10 cellular contexts compared by ENCODE assay signal in genomic region chr13:28355822-28356371, GRCh38.
DNase-seq lines count a peak whose midpoint lies in the region; ATAC-seq lines count a peak whose summit lies in the region.
"Had no signal": no experiment of that assay in that cellular context is flagged by ENCODE, and none has a peak within 500 bp of the region (broad histone marks: within the 10 kb centered on the region; RNA-seq: fewer than 3 reads in every experiment).

No MANE protein-coding gene starts in this region.

- peaks cover 13% of the 10 kb centered on the region for H3K9me3 Mint-ChIP-seq in activated CD4-positive, alpha-beta memory T cell treated with anti-CD3 and anti-CD28 coated beads, Interleukin-2, amount 10 ng/mL, durations not matched to agents 7 days and 5 days
- H3K9me3 Mint-ChIP-seq in activated CD4-positive, alpha-beta memory T cell treated with anti-CD3 and anti-CD28 coated beads for 36 hours: no peaks in the 10 kb centered on the region
- H3K9me3 Mint-ChIP-seq in dendritic cell treated with granulocyte-macrophage colony-stimulating factor and Interleukin-4, amounts not matched to agents 40 ng/mL and 50 ng/mL, for 4 days: no peaks in the 10 kb centered on the region

- H3K4me3 ChIP-seq in skeletal muscle cell (ENCODE audit: low read depth, low read length): no peak overlapping the region
- H3K4me3 ChIP-seq: MG63 had no signal

- H3K27ac Mint-ChIP-seq in activated CD4-positive, alpha-beta memory T cell treated with anti-CD3 and anti-CD28 coated beads, Interleukin-2, amount 10 ng/mL, durations not matched to agents 7 days and 5 days: peak overlapping the region; percentile 47
- no peak overlapping the region for H3K27ac Mint-ChIP-seq in activated CD4-positive, alpha-beta memory T cell treated with anti-CD3 and anti-CD28 coated beads for 36 hours
- peak overlapping the region; percentile 21 for H3K27ac Mint-ChIP-seq in dendritic cell treated with granulocyte-macrophage colony-stimulating factor and Interleukin-4, amounts not matched to agents 40 ng/mL and 50 ng/mL, for 4 days

- H3K4me3 Mint-ChIP-seq in activated CD4-positive, alpha-beta memory T cell treated with anti-CD3 and anti-CD28 coated beads, Interleukin-2, amount 10 ng/mL, durations not matched to agents 7 days and 5 days: no peak overlapping the region
- H3K4me3 Mint-ChIP-seq in activated CD4-positive, alpha-beta memory T cell treated with anti-CD3 and anti-CD28 coated beads for 36 hours: no peak overlapping the region
- no peak overlapping the region for H3K4me3 Mint-ChIP-seq in dendritic cell treated with granulocyte-macrophage colony-stimulating factor and Interleukin-4, amounts not matched to agents 40 ng/mL and 50 ng/mL, for 4 days

- H3K27me3 Mint-ChIP-seq in activated CD4-positive, alpha-beta memory T cell treated with anti-CD3 and anti-CD28 coated beads, Interleukin-2, amount 10 ng/mL, durations not matched to agents 7 days and 5 days: peaks cover 1% of the 10 kb centered on the region
- H3K27me3 Mint-ChIP-seq in activated CD4-positive, alpha-beta memory T cell treated with anti-CD3 and anti-CD28 coated beads for 36 hours: no peaks in the 10 kb centered on the region
- H3K27me3 Mint-ChIP-seq in dendritic cell treated with granulocyte-macrophage colony-stimulating factor and Interleukin-4, amounts not matched to agents 40 ng/mL and 50 ng/mL, for 4 days: peaks cover 57% of the 10 kb centered on the region

- intact Hi-C loops in activated CD4-positive, alpha-beta memory T cell treated with anti-CD3 and anti-CD28 coated beads for 36 hours (cut with micrococcal nuclease): no loop called here
- intact Hi-C loops in dendritic cell treated with granulocyte-macrophage colony-stimulating factor and Interleukin-4, amounts not matched to agents 40 ng/mL and 50 ng/mL, for 4 days (cut with micrococcal nuclease): no loop called here
- intact Hi-C loops in posterior cingulate gyrus (cut with DNase I): no loop called here

- peaks cover 46% of the 10 kb centered on the region for H3K4me1 Mint-ChIP-seq in activated CD4-positive, alpha-beta memory T cell treated with anti-CD3 and anti-CD28 coated beads, Interleukin-2, amount 10 ng/mL, durations not matched to agents 7 days and 5 days
- peaks cover 18% of the 10 kb centered on the region for H3K4me1 Mint-ChIP-seq in activated CD4-positive, alpha-beta memory T cell treated with anti-CD3 and anti-CD28 coated beads for 36 hours (ENCODE audit: low read depth)
- peaks cover 32% of the 10 kb centered on the region for H3K4me1 Mint-ChIP-seq in dendritic cell treated with granulocyte-macrophage colony-stimulating factor and Interleukin-4, amounts not matched to agents 40 ng/mL and 50 ng/mL, for 4 days (ENCODE audit: low read depth)

- CTCF ChIA-PET in activated CD4-positive, alpha-beta memory T cell treated with anti-CD3 and anti-CD28 coated beads, Interleukin-2, amount 10 ng/mL, durations not matched to agents 7 days and 5 days (lab: Charles Lee): no interaction called here
- CTCF ChIA-PET in activated CD4-positive, alpha-beta memory T cell treated with anti-CD3 and anti-CD28 coated beads for 36 hours (lab: Charles Lee): no interaction called here

- ATAC-seq in HG03280 (IDR thresholded peaks at IDR 0.05; ENCODE audit: unreplicated experiment): no peak

- DNase-seq in activated CD4-positive, alpha-beta memory T cell treated with anti-CD3 and anti-CD28 coated beads, Interleukin-2, amount 10 ng/mL, durations not matched to agents 7 days and 5 days: peak; percentile 17
- no peak for DNase-seq in activated CD4-positive, alpha-beta memory T cell treated with anti-CD3 and anti-CD28 coated beads for 36 hours
- DNase-seq in NCI-H82 treated with DMSO at 0.1 percent for 48 hours (lab: John Stamatoyannopoulos, UW; ENCODE audit: unreplicated experiment) (peak; percentile 24), skeletal muscle cell (ENCODE audit: low read depth) (peak; percentile 88), posterior cingulate gyrus (no peak), NCI-H2081 treated with DMSO at 0.1 percent for 48 hours (lab: John Stamatoyannopoulos, UW) (no peak)
- DNase-seq: activated effector memory CD4-positive, alpha-beta T cell treated with anti-CD3 and anti-CD28 coated beads, Interleukin-2, amount 50 U/mL, for 16 hours; MG63 had no signal

- POLR2A ChIA-PET in activated CD4-positive, alpha-beta memory T cell treated with anti-CD3 and anti-CD28 coated beads, Interleukin-2, amount 10 ng/mL, durations not matched to agents 7 days and 5 days (lab: Charles Lee): no interaction called here
- POLR2A ChIA-PET in activated CD4-positive, alpha-beta memory T cell treated with anti-CD3 and anti-CD28 coated beads for 36 hours (lab: Charles Lee): no interaction called here

- peaks cover 17% of the 10 kb centered on the region for H3K36me3 Mint-ChIP-seq in activated CD4-positive, alpha-beta memory T cell treated with anti-CD3 and anti-CD28 coated beads, Interleukin-2, amount 10 ng/mL, durations not matched to agents 7 days and 5 days (ENCODE audit: low read depth)
- no peaks in the 10 kb centered on the region for H3K36me3 Mint-ChIP-seq in activated CD4-positive, alpha-beta memory T cell treated with anti-CD3 and anti-CD28 coated beads for 36 hours
- no peaks in the 10 kb centered on the region for H3K36me3 Mint-ChIP-seq in dendritic cell treated with granulocyte-macrophage colony-stimulating factor and Interleukin-4, amounts not matched to agents 40 ng/mL and 50 ng/mL, for 4 days (ENCODE audit: low read depth)

Comparison
In these comparisons a context has a peak if more than half of its experiments do, and no peak if none do; other contexts are left out.
1. DNase-seq: peak in activated CD4-positive, alpha-beta memory T cell treated with anti-CD3 and anti-CD28 coated beads, Interleukin-2, amount 10 ng/mL, durations not matched to agents 7 days and 5 days (single experiment), NCI-H82 treated with DMSO at 0.1 percent for 48 hours (single experiment) and skeletal muscle cell (single experiment); none in activated CD4-positive, alpha-beta memory T cell treated with anti-CD3 and anti-CD28 coated beads for 36 hours (single experiment), posterior cingulate gyrus (0 of 10) and NCI-H2081 treated with DMSO at 0.1 percent for 48 hours (single experiment).